12 cellular contexts compared by ENCODE assay signal in genomic region chr14:103748539-103748867, GRCh38. TPM values are rescaled to one million over a fixed set of nuclear protein-coding genes. Genes with fewer than 3 reads are reported as not detected.
DNase-seq lines count a peak whose midpoint lies in the region; ATAC-seq, FAIRE-seq and TF ChIP-seq lines count a peak whose summit lies in the region.
"Had no signal": no experiment of that assay in that cellular context is flagged by ENCODE, and none has a peak within 500 bp of the region (broad histone marks: within the 10 kb centered on the region; RNA-seq: fewer than 3 reads in every experiment).

No MANE protein-coding gene starts in this region.

- no peaks in the 10 kb centered on the region for H3K9me3 ChIP-seq in MM.1S (replicated peaks; ENCODE audit: insufficient read depth, low read length)
- H3K9me3 ChIP-seq in kidney (ENCODE audit: control insufficient read depth in 1 of 2, low read length in 2 of 2): no peaks in the 10 kb centered on the region
- no peaks in the 10 kb centered on the region for H3K9me3 ChIP-seq in right cardiac atrium (ENCODE audit: control insufficient read depth, low read length)
- H3K9me3 ChIP-seq: colonic mucosa had no signal

- peak overlapping the region; percentile 51; the same call in 1 of the 2 replicates for H2AFZ ChIP-seq in MM.1S (ENCODE audit: low read length)

- peaks cover 19% of the 10 kb centered on the region for H3K4me1 Mint-ChIP-seq in activated CD8-positive, alpha-beta T cell treated with anti-CD3 and anti-CD28 coated beads for 36 hours (ENCODE audit: low read depth)
- H3K4me1 Mint-ChIP-seq: CD14-positive monocyte had no signal

- H3K4me3 ChIP-seq in MM.1S (ENCODE audit: low read length): no peak overlapping the region
- no peak overlapping the region for H3K4me3 ChIP-seq in kidney (ENCODE audit: low read length in 2 of 2)
- H3K4me3 ChIP-seq in right cardiac atrium (ENCODE audit: low read length): no peak overlapping the region
- H3K4me3 ChIP-seq: colonic mucosa, GM12878 had no signal

- no peak for FAIRE-seq in kidney (lab: Jason Lieb, UNC)
- FAIRE-seq: GM12878 had no signal

- H3K9ac ChIP-seq in MM.1S (ENCODE audit: low read length): no peak overlapping the region
- no peak overlapping the region for H3K9ac ChIP-seq in kidney (ENCODE audit: low read length in 2 of 2)

- H3K9me3 Mint-ChIP-seq in activated CD8-positive, alpha-beta T cell treated with anti-CD3 and anti-CD28 coated beads for 36 hours: no peaks in the 10 kb centered on the region
- H3K9me3 Mint-ChIP-seq: CD14-positive monocyte had no signal

- POLR2A ChIA-PET in activated CD8-positive, alpha-beta T cell treated with anti-CD3 and anti-CD28 coated beads for 36 hours (lab: Charles Lee): interaction anchor here (0.6 to 0.7 kb wide), 3 partner anchors 11 to 175 kb away, joined by 3 read pairs; no protein-coding TSS in a partner anchor

- no peaks in the 10 kb centered on the region for H3K27me3 ChIP-seq in MM.1S (replicated peaks; ENCODE audit: insufficient read depth, low read length)
- H3K27me3 ChIP-seq in right cardiac atrium (ENCODE audit: control insufficient read depth, insufficient read depth): no peaks in the 10 kb centered on the region
- H3K27me3 ChIP-seq: colonic mucosa had no signal

- H3K79me2 ChIP-seq in MM.1S (ENCODE audit: low read length): no peaks in the 10 kb centered on the region

- peak overlapping the region; percentile 82 for H3K27ac Mint-ChIP-seq in activated CD8-positive, alpha-beta T cell treated with anti-CD3 and anti-CD28 coated beads for 36 hours

- intact Hi-C loops in activated CD8-positive, alpha-beta T cell treated with anti-CD3 and anti-CD28 coated beads for 36 hours (cut with micrococcal nuclease): no loop called here
- intact Hi-C loops in kidney (cut with DNase I) (no loop called here), right cardiac atrium (cut with DNase I) (no loop called here)

- TF ChIP-seq CTCF in MM.1S (IDR thresholded peaks at IDR 0.05; ENCODE audit: low read length) (no peak), kidney (IDR thresholded peaks at IDR 0.05; ENCODE audit: borderline replicate concordance, extremely low read depth, insufficient read depth) (no peak)
- TF ChIP-seq CTCF in activated CD8-positive, alpha-beta T cell treated with anti-CD3 and anti-CD28 coated beads for 36 hours (IDR thresholded peaks at IDR 0.05): no peak

- H3K36me3 ChIP-seq in MM.1S (replicated peaks; ENCODE audit: insufficient read depth, low read length) (no peaks in the 10 kb centered on the region), kidney (ENCODE audit: control insufficient read depth in 1 of 2, insufficient read depth in 2 of 2, low read length in 2 of 2) (peaks cover 13 to 19% of the 10 kb centered on the region in 2 donors)
- H3K36me3 ChIP-seq: colonic mucosa had no signal

- H3F3A ChIP-seq in MM.1S (ENCODE audit: insufficient read depth, low read length): no peaks in the 10 kb centered on the region

- ATAC-seq in activated CD8-positive, alpha-beta T cell treated with anti-CD3 and anti-CD28 coated beads for 36 hours: peak; percentile 99
- no peak for ATAC-seq in GM21723 (IDR thresholded peaks at IDR 0.05; ENCODE audit: unreplicated experiment)
- no peak for ATAC-seq in SK-N-SH treated with all-trans-retinoic acid at 6 μM for 48 hours
- ATAC-seq in right cardiac atrium: no peak
- ATAC-seq: GM12878 had no signal

- H3K27me3 Mint-ChIP-seq in activated CD8-positive, alpha-beta T cell treated with anti-CD3 and anti-CD28 coated beads for 36 hours: no peaks in the 10 kb centered on the region

- peaks cover 3% of the 10 kb centered on the region for H3K36me3 Mint-ChIP-seq in activated CD8-positive, alpha-beta T cell treated with anti-CD3 and anti-CD28 coated beads for 36 hours (ENCODE audit: low read depth)
- H3K36me3 Mint-ChIP-seq: CD14-positive monocyte had no signal

- CTCF ChIA-PET in activated CD8-positive, alpha-beta T cell treated with anti-CD3 and anti-CD28 coated beads for 36 hours (lab: Charles Lee): interaction anchor here (0.6 to 1.2 kb wide), 2 partner anchors 13 to 72 kb away, joined by 3 to 4 read pairs; no protein-coding TSS in a partner anchor

- H3K4me2 ChIP-seq in MM.1S (ENCODE audit: low read depth, low read length): peak overlapping the region; percentile 8; the same call in 1 of the 2 replicates

- DNase-seq in MM.1S (peak; percentile 76), kidney (no peak), right cardiac atrium (no peak)
- peak; percentile 83 for DNase-seq in activated CD8-positive, alpha-beta T cell treated with anti-CD3 and anti-CD28 coated beads for 36 hours
- DNase-seq in effector CD4-positive, alpha-beta T cell: peak; percentile 20
- peak; percentile 27 to 39 for DNase-seq in stimulated activated CD8-positive, alpha-beta memory T cell treated with anti-CD3 and anti-CD28 coated beads, Interleukin-2, amount 100 ng/mL, for 48 hours (ENCODE audit: low read depth in 2 of 2)
- DNase-seq: colonic mucosa, midbrain had no signal

- no peaks in the 10 kb centered on the region for H4K20me1 ChIP-seq in MM.1S (ENCODE audit: insufficient read depth, low read length)

- H3K27ac ChIP-seq in MM.1S (ENCODE audit: low read length): no peak overlapping the region
- H3K27ac ChIP-seq in kidney (ENCODE audit: low read depth in 2 of 2, low read length in 2 of 2): no peak overlapping the region
- no peak overlapping the region for H3K27ac ChIP-seq in right cardiac atrium (ENCODE audit: low read length)
- H3K27ac ChIP-seq: colonic mucosa had no signal

- H3K4me3 Mint-ChIP-seq in activated CD8-positive, alpha-beta T cell treated with anti-CD3 and anti-CD28 coated beads for 36 hours: peak overlapping the region; percentile 37
- H3K4me3 Mint-ChIP-seq: CD14-positive monocyte had no signal

- H3K4me1 ChIP-seq in MM.1S (ENCODE audit: low read length) (peaks cover 11% of the 10 kb centered on the region), kidney (ENCODE audit: control insufficient read depth in 1 of 2, insufficient read depth in 1 of 2, low read depth in 1 of 2, low read length in 2 of 2) (peaks cover 0 to 5% of the 10 kb centered on the region in 2 donors), right cardiac atrium (ENCODE audit: control insufficient read depth, insufficient read depth, low read length) (no peaks in the 10 kb centered on the region)
- H3K4me1 ChIP-seq: colonic mucosa had no signal

- WGBS in right cardiac atrium: 70% methylated on average over 6 of the region's 6 CpGs

- no peaks in the 10 kb centered on the region for H3K9me2 ChIP-seq in MM.1S (replicated peaks; ENCODE audit: insufficient read depth, low read length)

TF ChIP-seq in SK-N-SH treated with all-trans-retinoic acid at 6 μM for 48 hours, 23 proteins besides CTCF, POLR2A, EP300 and RAD21:
- TF ChIP-seq CSRNP3 (CRISPR knock-in tag; IDR thresholded peaks at IDR 0.05) (no peak), TCF4 (CRISPR knock-in tag; IDR thresholded peaks at IDR 0.05; ENCODE audit: borderline replicate concordance) (no peak), ZFP3 (CRISPR knock-in tag; IDR thresholded peaks at IDR 0.05) (no peak), TOX (CRISPR knock-in tag; IDR thresholded peaks at IDR 0.05; ENCODE audit: borderline replicate concordance) (no peak)

RNA-seq across cellular contexts. Expression of gene ZFYVE21, which starts 32.9 kb away (rescaled TPM):
- 10 to 100 TPM; 10.4 to 11.6 TPM for total RNA-seq in activated CD8-positive, alpha-beta T cell treated with anti-CD3 and anti-CD28 coated beads for 36 hours
- total RNA-seq in kidney (70.9 TPM), right cardiac atrium (10 to 100 TPM; 42.0 to 61.0 (median 52.4) TPM)
- polyA plus RNA-seq in kidney (ENCODE audit: insufficient read depth, low read depth, low replicate concordance) (67.8 TPM), right cardiac atrium (66.8 TPM)

RNA-seq across cellular contexts. Expression of gene XRCC3, which starts 33.3 kb away (rescaled TPM):
- total RNA-seq in activated CD8-positive, alpha-beta T cell treated with anti-CD3 and anti-CD28 coated beads for 36 hours: 10 to 100 TPM; 47.3 to 55.2 TPM
- total RNA-seq in kidney (6.3 TPM), right cardiac atrium (1 to 10 TPM; 2.1 to 5.6 (median 2.4) TPM)
- polyA plus RNA-seq in kidney (ENCODE audit: insufficient read depth, low read depth, low replicate concordance) (2.8 TPM), right cardiac atrium (2.2 TPM)

Comparison
In these comparisons a context has a peak if more than half of its experiments do, and no peak if none do; other contexts are left out.
1. DNase-seq: peak in MM.1S (single experiment), activated CD8-positive, alpha-beta T cell treated with anti-CD3 and anti-CD28 coated beads for 36 hours (single experiment), effector CD4-positive, alpha-beta T cell (single experiment) and stimulated activated CD8-positive, alpha-beta memory T cell treated with anti-CD3 and anti-CD28 coated beads, Interleukin-2, amount 100 ng/mL, for 48 hours (2 of 2); none in kidney (single experiment) and right cardiac atrium (0 of 3).